In the genomic region with DNA sequence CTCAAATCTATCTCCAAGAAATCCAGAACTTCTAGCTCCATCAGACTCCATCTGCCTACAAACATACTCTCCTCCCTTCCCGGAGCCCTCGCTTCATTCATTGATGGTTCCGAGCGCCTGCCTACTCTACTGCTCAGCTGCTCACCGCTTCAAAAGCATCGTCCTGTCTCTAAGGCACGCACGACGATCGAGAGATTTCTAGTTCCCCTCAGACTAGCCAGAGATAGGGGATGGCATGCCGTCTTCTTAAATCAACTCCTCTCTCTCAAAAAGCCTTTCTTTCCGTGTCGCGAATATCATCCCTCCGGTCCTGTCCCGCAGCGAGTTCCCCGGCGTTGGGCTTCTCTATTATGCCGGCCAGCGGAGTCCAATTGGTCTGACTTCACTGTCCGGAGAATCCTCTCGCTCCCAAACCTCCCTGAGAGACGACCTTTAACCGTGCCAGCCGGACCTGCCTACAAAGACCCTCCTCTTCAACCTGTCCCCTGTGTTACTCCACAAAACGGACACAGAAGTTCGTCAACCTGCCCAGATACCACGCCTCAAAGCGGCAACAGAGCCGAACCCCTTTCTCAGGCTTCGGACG, we compare ENCODE assay signal across 8 cellular contexts. TPM values are rescaled to one million over a fixed set of nuclear protein-coding genes. Genes with fewer than 3 reads are reported as not detected.
A peak's percentile ranks its signal among the peaks of the same experiment; 100 is the strongest.
DNase-seq lines count a peak whose midpoint lies in the region; ATAC-seq and TF ChIP-seq lines count a peak whose summit lies in the region.

No MANE protein-coding gene starts in this region.

- peak; percentile 6 for ATAC-seq in omental fat pad (ENCODE audit: low FRiP score)

- H3K27ac ChIP-seq in C4-2B: peak overlapping the region; percentile 90

- no peak for TF ChIP-seq CTCF in C4-2B (conservative IDR thresholded peaks at IDR 0.05)
- no peak for TF ChIP-seq CTCF in HFF-Myc (IDR thresholded peaks at IDR 0.05; ENCODE audit: low read depth, low read length, missing control alignments)
- no peak for TF ChIP-seq CTCF in WI38 (IDR thresholded peaks at IDR 0.05; ENCODE audit: low read depth, low read length)
- TF ChIP-seq CTCF in fibroblast of mammary gland (conservative IDR thresholded peaks at IDR 0.05; ENCODE audit: control insufficient read depth, insufficient read depth, low read depth, low read length): no peak
- TF ChIP-seq CTCF in omental fat pad (IDR thresholded peaks at IDR 0.05): no peak

- H3K4me3 ChIP-seq in HFF-Myc (replicated peaks; ENCODE audit: low read depth, low read length): peak overlapping the region; percentile 100
- H3K4me3 ChIP-seq in WI38 (ENCODE audit: low read depth, low read length): peak overlapping the region; percentile 100
- H3K4me3 ChIP-seq in fibroblast of mammary gland (ENCODE audit: control insufficient read depth, low read depth, low read length): peak overlapping the region; percentile 84

- no peak for DNase-seq in HFF-Myc (ENCODE audit: extremely low read depth, low read depth)
- no peak for DNase-seq in fibroblast of mammary gland (ENCODE audit: low read depth)
- DNase-seq in omental fat pad (ENCODE audit: low spot score): no peak
- no peak for DNase-seq in ecto neural progenitor cell (ENCODE audit: low spot score)
- DNase-seq in AG08396 (ENCODE audit: low spot score): no peak
- no peak for DNase-seq in SK-N-DZ (ENCODE audit: low spot score)

RNA-seq across cellular contexts. Expression of a gene that starts 0.6 kb away (rescaled TPM):
- total RNA-seq in omental fat pad: 1,000 to 10,000 TPM; 1,194 to 1,561 (median 1,267) TPM
- polyA plus RNA-seq in SK-N-DZ (2014; cell fraction: cytosol; rRNA removed): 3,065 and 3,261 TPM in 2 replicates
- polyA plus RNA-seq in SK-N-DZ (2014; cell fraction: nucleus; rRNA removed): 1,095 and 1,442 TPM in 2 replicates

RNA-seq across cellular contexts. Expression of a gene that starts 18.2 kb away (rescaled TPM):
- total RNA-seq in omental fat pad: 10 to 100 TPM in 3 of 4 donors, 1 to 10 TPM in 1; 7.9 to 11.0 (median 10.5) TPM
- polyA plus RNA-seq in SK-N-DZ (2014; cell fraction: cytosol; rRNA removed): 29.3 and 33.3 TPM in 2 replicates
- polyA plus RNA-seq in SK-N-DZ (2014; cell fraction: nucleus; rRNA removed): 46.7 and 63.7 TPM in 2 replicates

RNA-seq across cellular contexts. Expression of a gene that starts 26.5 kb away (rescaled TPM):
- total RNA-seq in omental fat pad: 1,000 to 10,000 TPM in 3 of 4 donors, 100 to 1,000 TPM in 1; 874 to 1,336 (median 1,047) TPM
- 4.3 and 11.3 TPM in 2 replicates for polyA plus RNA-seq in SK-N-DZ (2014; cell fraction: cytosol; rRNA removed)
- polyA plus RNA-seq in SK-N-DZ (2014; cell fraction: nucleus; rRNA removed): 7.7 and 25.1 TPM in 2 replicates

RNA-seq across cellular contexts. Expression of a gene that starts 28.6 kb away (rescaled TPM):
- total RNA-seq in omental fat pad: 100 to 1,000 TPM in 2 of 4 donors, 10 to 100 TPM in 2; 77.1 to 172 (median 89.6) TPM
- polyA plus RNA-seq in SK-N-DZ (2014; cell fraction: cytosol; rRNA removed): 105 and 108 TPM in 2 replicates
- 223 and 244 TPM in 2 replicates for polyA plus RNA-seq in SK-N-DZ (2014; cell fraction: nucleus; rRNA removed)

RNA-seq across cellular contexts. Expression of a gene that starts 39.5 kb away (rescaled TPM):
- total RNA-seq in omental fat pad: 10 to 100 TPM; 40.7 to 68.6 (median 52.0) TPM
- 22.8 and 24.5 TPM in 2 replicates for polyA plus RNA-seq in SK-N-DZ (2014; cell fraction: cytosol; rRNA removed)
- 193 and 259 TPM in 2 replicates for polyA plus RNA-seq in SK-N-DZ (2014; cell fraction: nucleus; rRNA removed)
